Comparison of ENCODE assay signal across 8 cellular contexts in genomic region chr7:5525271-5526189, GRCh38. TPM values are rescaled to one million over a fixed set of nuclear protein-coding genes. Genes with fewer than 3 reads are reported as not detected.
DNase-seq lines count a peak whose midpoint lies in the region; TF ChIP-seq lines count a peak whose summit lies in the region.

No MANE protein-coding gene starts in this region.

- no peak overlapping the region for H2AFZ ChIP-seq in KMS-11 (ENCODE audit: low read depth)

- H3K79me2 ChIP-seq in DOHH2 (ENCODE audit: control insufficient read depth, low read length) (peaks cover 23% of the 10 kb centered on the region), KMS-11 (ENCODE audit: insufficient read depth, low read depth) (peaks cover 27% of the 10 kb centered on the region)

- peaks cover 75% of the 10 kb centered on the region for H3F3A ChIP-seq in DOHH2 (ENCODE audit: control insufficient read depth, insufficient read depth)

- no peak for TF ChIP-seq CTCF in DOHH2 (IDR thresholded peaks at IDR 0.05; ENCODE audit: low read depth, low read length, poor library complexity, severe bottlenecking)
- TF ChIP-seq CTCF in KMS-11 (conservative IDR thresholded peaks at IDR 0.05; ENCODE audit: low read depth, low read length) = no peak
- no peak for TF ChIP-seq CTCF in BE2C (IDR thresholded peaks at IDR 0.05; ENCODE audit: low read depth, low read length)

- H4K20me1 ChIP-seq in DOHH2 (ENCODE audit: control insufficient read depth, insufficient read depth, low read depth, low read length) = peaks cover 20% of the 10 kb centered on the region
- H4K20me1 ChIP-seq in KMS-11 (ENCODE audit: insufficient read depth) = peaks cover 35% of the 10 kb centered on the region

- no peaks in the 10 kb centered on the region for H3K9me3 ChIP-seq in DOHH2 (ENCODE audit: control insufficient read depth, insufficient read depth, low read length)
- no peaks in the 10 kb centered on the region for H3K9me3 ChIP-seq in BE2C

- H3K9me2 ChIP-seq in DOHH2 (replicated peaks; ENCODE audit: control insufficient read depth, low read length) = no peaks in the 10 kb centered on the region

- peaks cover 25% of the 10 kb centered on the region for H3K4me1 ChIP-seq in DOHH2 (ENCODE audit: control insufficient read depth, low read length)
- H3K4me1 ChIP-seq in KMS-11 (ENCODE audit: low read depth, poor library complexity, severe bottlenecking) = peaks cover 11% of the 10 kb centered on the region
- H3K4me1 ChIP-seq in BE2C = no peaks in the 10 kb centered on the region

- H3K4me3 ChIP-seq in DOHH2 (ENCODE audit: low read length) = no peak overlapping the region
- no peak overlapping the region for H3K4me3 ChIP-seq in KMS-11 (IDR thresholded peaks at IDR 0.05; ENCODE audit: insufficient read depth, low read depth, low read length)
- H3K4me3 ChIP-seq in BE2C (ENCODE audit: low read depth, low read length) = no peak overlapping the region

- H3K36me3 ChIP-seq in DOHH2 (ENCODE audit: control insufficient read depth, low read length) (peaks cover 65% of the 10 kb centered on the region), KMS-11 (ENCODE audit: insufficient read depth) (peaks cover 22% of the 10 kb centered on the region; the same call in 1 of the 2 replicates), BE2C (peaks cover 62% of the 10 kb centered on the region)

- no peak overlapping the region for H3K9ac ChIP-seq in KMS-11

- H3K4me2 ChIP-seq in DOHH2 (ENCODE audit: low read length) = no peak overlapping the region
- no peak overlapping the region for H3K4me2 ChIP-seq in KMS-11

- H3K27ac ChIP-seq in DOHH2 (ENCODE audit: low read depth, low read length) (peak overlapping the region; percentile 42), KMS-11 (peak overlapping the region; percentile 14; the same call in 1 of the 2 replicates)

- no peaks in the 10 kb centered on the region for H3K27me3 ChIP-seq in DOHH2 (ENCODE audit: control insufficient read depth, low read length)
- H3K27me3 ChIP-seq in KMS-11 (ENCODE audit: insufficient read depth, low read depth) = no peaks in the 10 kb centered on the region
- no peaks in the 10 kb centered on the region for H3K27me3 ChIP-seq in BE2C

- DNase-seq in activated T-cell treated with anti-CD3 and anti-CD28 coated beads for 48 hours (ENCODE audit: low read depth) = peak; percentile 18
- peak; percentile 67 for DNase-seq in glomerular visceral epithelial cell (ENCODE audit: extremely low spot score)
- DNase-seq in stimulated activated CD8-positive, alpha-beta memory T cell treated with anti-CD3 and anti-CD28 coated beads, Interleukin-4, amount 100 ng/mL, for 48 hours = peak; percentile 58
- DNase-seq in AG08396 (ENCODE audit: low spot score) = no peak
- no peak for DNase-seq in BE2C
- no peak for DNase-seq in AML-193 (lab: John Stamatoyannopoulos, UW)

RNA-seq across cellular contexts. Expression of gene ACTB, which starts 4.9 kb away (rescaled TPM):
- 7,387 TPM for polyA plus RNA-seq in BE2C (2012; ENCODE audit: insufficient read depth, insufficient read length, low read depth)

RNA-seq across cellular contexts. Expression of gene FBXL18, which starts 11.9 kb away (rescaled TPM):
- 10.6 TPM for polyA plus RNA-seq in BE2C (2012; ENCODE audit: insufficient read depth, insufficient read length, low read depth)

Comparison
In these comparisons a context has a peak if more than half of its experiments do, and no peak if none do; other contexts are left out.
1. DNase-seq: peak in activated T-cell treated with anti-CD3 and anti-CD28 coated beads for 48 hours (single experiment), glomerular visceral epithelial cell (single experiment) and stimulated activated CD8-positive, alpha-beta memory T cell treated with anti-CD3 and anti-CD28 coated beads, Interleukin-4, amount 100 ng/mL, for 48 hours (single experiment); none in AG08396 (single experiment), BE2C (single experiment) and AML-193 (0 of 2).